In genomic region chr2:43174368-43175186, GRCh38 we compare ENCODE assay signal across 8 cellular contexts. TPM values are rescaled to one million over a fixed set of nuclear protein-coding genes. Genes with fewer than 3 reads are reported as not detected.
DNase-seq lines count a peak whose midpoint lies in the region; ATAC-seq and TF ChIP-seq lines count a peak whose summit lies in the region.

No MANE protein-coding gene starts in this region.

- no peaks in the 10 kb centered on the region for H3K27me3 ChIP-seq in mucosa of stomach (ENCODE audit: control insufficient read depth, insufficient read depth, low read length)
- H3K27me3 ChIP-seq in stomach: no peaks in the 10 kb centered on the region

- peak overlapping the region; percentile 11 for H3K27ac Mint-ChIP-seq in Calu3 (ENCODE audit: unreplicated experiment)

- H3K36me3 ChIP-seq in mucosa of stomach (ENCODE audit: control insufficient read depth, insufficient read depth, low read length): no peaks in the 10 kb centered on the region
- H3K36me3 ChIP-seq in stomach: no peaks in the 10 kb centered on the region

- no peak overlapping the region for H3K4me3 Mint-ChIP-seq in Calu3 (ENCODE audit: low read depth, unreplicated experiment)

- peaks cover 50% of the 10 kb centered on the region for H3K4me1 Mint-ChIP-seq in Calu3 (ENCODE audit: low read depth, unreplicated experiment)

- no peaks in the 10 kb centered on the region for H3K9me3 ChIP-seq in mucosa of stomach (ENCODE audit: control insufficient read depth, low read length)
- peaks cover 0 to 16% (median 5%) of the 10 kb centered on the region in 4 donors for H3K9me3 ChIP-seq in stomach

- no peaks in the 10 kb centered on the region for H3K9me3 Mint-ChIP-seq in Calu3 (ENCODE audit: low read depth, unreplicated experiment)

- H3K4me3 ChIP-seq in mucosa of stomach (ENCODE audit: low read length) (no peak overlapping the region), stomach (no peak overlapping the region)

- H3K27ac ChIP-seq in stomach: peak overlapping the region; percentile 20 to 86 (median 77)

- CTCF ChIA-PET in Calu3 (lab: Charles Lee): interaction anchor here (0.6 to 1.0 kb wide), 3 partner anchors 13 to 151 kb away, joined by 3 to 4 read pairs (median 3); no protein-coding TSS in a partner anchor

- TF ChIP-seq EP300 in stomach (IDR thresholded peaks at IDR 0.05): no peak

- H3K36me3 Mint-ChIP-seq in Calu3 (ENCODE audit: insufficient read depth, unreplicated experiment): peaks cover 7% of the 10 kb centered on the region

- DNase-seq in Calu3 (no peak), NOMO-1 (lab: John Stamatoyannopoulos, UW; ENCODE audit: unreplicated experiment in 2 of 2) (peak; percentile 48 to 81), stomach (peak; percentile 34), DMS53 treated with DMSO at 0.1 percent for 48 hours (lab: John Stamatoyannopoulos, UW; ENCODE audit: unreplicated experiment) (no peak), posterior vena cava (ENCODE audit: low spot score) (no peak)
- peak; percentile 35 to 70 (median 58) for DNase-seq in activated naive CD4-positive, alpha-beta T cell (lab: John Stamatoyannopoulos, UW)

- peak overlapping the region; percentile 2 for H3K9ac ChIP-seq in mucosa of stomach (ENCODE audit: low read length)

- ATAC-seq in GM21737 (IDR thresholded peaks at IDR 0.05; ENCODE audit: unreplicated experiment): peak; percentile 76

- TF ChIP-seq CTCF in Calu3 (IDR thresholded peaks at IDR 0.05; ENCODE audit: unreplicated experiment) (no peak), stomach (IDR thresholded peaks at IDR 0.05) (no peak)

- no TSS peak for BruUV-seq in Calu3 (replicated peaks; lab: Mats Ljungman, UMichigan)

- intact Hi-C loops in Calu3 (cut with micrococcal nuclease; ENCODE audit: unreplicated experiment) (no loop called here), stomach (cut with DNase I; ENCODE audit: low total_unique reads) (no loop called here), posterior vena cava (cut with DNase I) (no loop called here)

- no peaks in the 10 kb centered on the region for H3K27me3 Mint-ChIP-seq in Calu3 (ENCODE audit: unreplicated experiment)

- WGBS in stomach, 5 donors: 52 to 65% (median 55%) methylated on average over 9 to 10 of the region's 10 CpGs

- TF ChIP-seq POLR2A in stomach (IDR thresholded peaks at IDR 0.05): no peak

- peaks cover 62% of the 10 kb centered on the region for H3K4me1 ChIP-seq in mucosa of stomach (ENCODE audit: control insufficient read depth, insufficient read depth, low read length)
- peaks cover 33 to 87% (median 47%) of the 10 kb centered on the region in 4 donors for H3K4me1 ChIP-seq in stomach

RNA-seq across cellular contexts. Expression of gene ZFP36L2, which starts 51.8 kb away (rescaled TPM):
- total RNA-seq in Calu3 (2022) (90.7 and 120 TPM in 2 replicates), stomach (100 to 1,000 TPM in 3 of 5 donors, 10 to 100 TPM in 2; 49.1 to 189 (median 109) TPM), posterior vena cava (100 to 1,000 TPM; 123 to 148 TPM)
- polyA plus RNA-seq in stomach: 10 to 100 TPM; 43.7 to 89.2 (median 44.0) TPM

Comparison
In these comparisons a context has a peak if more than half of its experiments do, and no peak if none do; other contexts are left out.
1. DNase-seq: peak in NOMO-1 (2 of 2), activated naive CD4-positive, alpha-beta T cell (4 of 4) and stomach (single experiment); none in Calu3 (single experiment), DMS53 treated with DMSO at 0.1 percent for 48 hours (single experiment) and posterior vena cava (single experiment).